In genomic region chr19:40279761-40280607, GRCh38 we compare ENCODE assay signal across 1 cellular context.
TF ChIP-seq lines count a peak whose summit lies in the region.

No MANE protein-coding gene starts in this region.

TF ChIP-seq in GM12878, 131 proteins besides CTCF, POLR2A, EP300 and RAD21 (continued from another document):
- TF ChIP-seq E2F8 (IDR thresholded peaks at IDR 0.05; ENCODE audit: low read depth, partially characterized antibody) (no peak), ATF3 (IDR thresholded peaks at IDR 0.05; ENCODE audit: borderline replicate concordance, extremely low read depth, low read depth, low read length) (no peak), WRNIP1 (IDR thresholded peaks at IDR 0.05; ENCODE audit: borderline replicate concordance, low read depth, low read length) (no peak), PKNOX1 (IDR thresholded peaks at IDR 0.05) (no peak), SMAD5 (IDR thresholded peaks at IDR 0.05; ENCODE audit: low read depth) (no peak), GATAD2B (conservative IDR thresholded peaks at IDR 0.05; ENCODE audit: low read depth) (0 out of 2 replicates have a peak, but pooled peaks have one; percentile 40), BMI1 (IDR thresholded peaks at IDR 0.05; ENCODE audit: borderline replicate concordance) (no peak), IKZF2 (IDR thresholded peaks at IDR 0.05) (peak; percentile 39 to 42; a peak in 2 of 4 replicates), IKZF1 (conservative IDR thresholded peaks at IDR 0.05) (peak; percentile 78), RELB (IDR thresholded peaks at IDR 0.05; ENCODE audit: low read depth) (peak; percentile 20; the same call in 1 of the 2 replicates), RUNX3 (IDR thresholded peaks at IDR 0.05; ENCODE audit: low read length) (peak; percentile 50)
